In genomic region chr10:102856758-102857424, GRCh38 we compare ENCODE assay signal across 1 cellular context.
TF ChIP-seq lines count a peak whose summit lies in the region.

No MANE protein-coding gene starts in this region.

TF ChIP-seq in H1, 55 proteins besides CTCF, POLR2A, EP300 and RAD21:
- TF ChIP-seq BACH1 (IDR thresholded peaks at IDR 0.05; ENCODE audit: low read length): 0 out of 2 replicates have a peak, but pooled peaks have one; percentile 28
- no peak for TF ChIP-seq EZH2 (IDR thresholded peaks at IDR 0.05; ENCODE audit: low read depth, low read length, severe bottlenecking)
- TF ChIP-seq POU5F1 (IDR thresholded peaks at IDR 0.05; ENCODE audit: low read depth, low read length): no peak
- TF ChIP-seq RXRA (IDR thresholded peaks at IDR 0.05; ENCODE audit: insufficient read depth, low read depth, low read length): no peak
- TF ChIP-seq TAF7 (optimal IDR thresholded peaks at IDR 0.05; ENCODE audit: borderline replicate concordance, low read depth, low read length): no peak
